Comparison of ENCODE assay signal across 1 cellular context in the genomic region with DNA sequence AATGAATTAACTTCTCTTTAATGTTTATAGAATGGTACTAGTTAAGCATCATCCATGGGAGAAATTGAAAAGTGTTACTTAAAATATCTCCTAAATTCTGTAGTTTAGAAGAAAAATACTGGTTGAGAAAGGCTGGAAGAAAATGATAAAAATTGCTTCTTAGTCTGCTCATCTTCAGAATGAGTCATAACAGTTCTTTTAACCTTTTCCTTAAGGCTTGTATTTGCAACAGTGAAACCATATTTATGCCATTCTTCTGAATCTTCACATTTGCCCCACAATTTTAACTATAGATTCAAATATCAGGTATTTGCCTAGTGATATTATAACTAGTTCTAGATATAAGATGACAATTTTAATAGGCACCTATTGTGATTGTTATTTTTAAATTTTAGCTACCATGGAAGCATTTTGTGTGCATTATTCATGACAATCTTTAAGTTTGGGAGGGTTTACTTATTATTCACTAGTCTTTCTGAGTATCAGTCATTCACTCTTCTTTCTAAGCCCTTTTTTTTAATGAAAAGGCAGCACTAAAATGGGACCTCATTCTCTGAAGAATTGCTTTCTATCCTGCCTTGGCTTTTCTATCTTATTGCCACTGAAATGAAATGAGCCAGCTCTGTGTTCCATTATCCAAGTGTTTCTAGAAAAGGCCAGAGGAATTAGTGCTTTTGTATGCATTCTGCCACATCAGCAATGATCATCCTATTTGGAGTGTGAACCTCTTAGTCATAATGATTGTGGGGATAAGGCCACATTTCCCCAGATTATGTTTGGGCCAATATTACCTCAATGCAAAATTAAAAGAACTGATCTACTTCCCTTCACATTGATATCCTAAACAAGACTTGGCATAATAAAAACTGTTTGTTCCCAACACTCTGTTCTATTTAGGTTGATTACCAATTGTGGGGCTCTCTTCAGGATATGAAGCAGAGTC.
TF ChIP-seq lines count a peak whose summit lies in the region.

No MANE protein-coding gene starts in this region.

TF ChIP-seq in K562, 482 proteins besides CTCF, POLR2A, EP300 and RAD21 (continued from another document):
- TF ChIP-seq ZFP30 (CRISPR knock-in tag; IDR thresholded peaks at IDR 0.05; ENCODE audit: borderline replicate concordance) (no peak), ESRRB (CRISPR knock-in tag; IDR thresholded peaks at IDR 0.05; ENCODE audit: borderline replicate concordance) (no peak), KLF1 (tag; IDR thresholded peaks at IDR 0.05) (no peak), ZNF316 (IDR thresholded peaks at IDR 0.05) (peak; percentile 90), GTF2A2 (tag; IDR thresholded peaks at IDR 0.05) (no peak)
- TF ChIP-seq, protein P1, sequence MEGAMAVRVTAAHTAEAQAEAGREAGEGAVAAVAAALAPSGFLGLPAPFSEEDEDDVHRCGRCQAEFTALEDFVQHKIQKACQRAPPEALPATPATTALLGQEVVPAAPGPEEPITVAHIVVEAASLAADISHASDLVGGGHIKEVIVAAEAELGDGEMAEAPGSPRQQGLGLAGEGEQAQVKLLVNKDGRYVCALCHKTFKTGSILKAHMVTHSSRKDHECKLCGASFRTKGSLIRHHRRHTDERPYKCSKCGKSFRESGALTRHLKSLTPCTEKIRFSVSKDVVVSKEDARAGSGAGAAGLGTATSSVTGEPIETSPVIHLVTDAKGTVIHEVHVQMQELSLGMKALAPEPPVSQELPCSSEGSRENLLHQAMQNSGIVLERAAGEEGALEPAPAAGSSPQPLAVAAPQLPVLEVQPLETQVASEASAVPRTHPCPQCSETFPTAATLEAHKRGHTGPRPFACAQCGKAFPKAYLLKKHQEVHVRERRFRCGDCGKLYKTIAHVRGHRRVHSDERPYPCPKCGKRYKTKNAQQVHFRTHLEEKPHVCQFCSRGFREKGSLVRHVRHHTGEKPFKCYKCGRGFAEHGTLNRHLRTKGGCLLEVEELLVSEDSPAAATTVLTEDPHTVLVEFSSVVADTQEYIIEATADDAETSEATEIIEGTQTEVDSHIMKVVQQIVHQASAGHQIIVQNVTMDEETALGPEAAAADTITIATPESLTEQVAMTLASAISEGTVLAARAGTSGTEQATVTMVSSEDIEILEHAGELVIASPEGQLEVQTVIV (CRISPR knock-in tag; IDR thresholded peaks at IDR 0.05; ENCODE audit: borderline replicate concordance): no peak
- TF ChIP-seq, protein P2, sequence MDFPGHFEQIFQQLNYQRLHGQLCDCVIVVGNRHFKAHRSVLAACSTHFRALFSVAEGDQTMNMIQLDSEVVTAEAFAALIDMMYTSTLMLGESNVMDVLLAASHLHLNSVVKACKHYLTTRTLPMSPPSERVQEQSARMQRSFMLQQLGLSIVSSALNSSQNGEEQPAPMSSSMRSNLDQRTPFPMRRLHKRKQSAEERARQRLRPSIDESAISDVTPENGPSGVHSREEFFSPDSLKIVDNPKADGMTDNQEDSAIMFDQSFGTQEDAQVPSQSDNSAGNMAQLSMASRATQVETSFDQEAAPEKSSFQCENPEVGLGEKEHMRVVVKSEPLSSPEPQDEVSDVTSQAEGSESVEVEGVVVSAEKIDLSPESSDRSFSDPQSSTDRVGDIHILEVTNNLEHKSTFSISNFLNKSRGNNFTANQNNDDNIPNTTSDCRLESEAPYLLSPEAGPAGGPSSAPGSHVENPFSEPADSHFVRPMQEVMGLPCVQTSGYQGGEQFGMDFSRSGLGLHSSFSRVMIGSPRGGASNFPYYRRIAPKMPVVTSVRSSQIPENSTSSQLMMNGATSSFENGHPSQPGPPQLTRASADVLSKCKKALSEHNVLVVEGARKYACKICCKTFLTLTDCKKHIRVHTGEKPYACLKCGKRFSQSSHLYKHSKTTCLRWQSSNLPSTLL (IDR thresholded peaks at IDR 0.05): no peak
TF ChIP-seq in K562: peak in this region for 15.
